18 cellular contexts compared by ENCODE assay signal in the genomic region with DNA sequence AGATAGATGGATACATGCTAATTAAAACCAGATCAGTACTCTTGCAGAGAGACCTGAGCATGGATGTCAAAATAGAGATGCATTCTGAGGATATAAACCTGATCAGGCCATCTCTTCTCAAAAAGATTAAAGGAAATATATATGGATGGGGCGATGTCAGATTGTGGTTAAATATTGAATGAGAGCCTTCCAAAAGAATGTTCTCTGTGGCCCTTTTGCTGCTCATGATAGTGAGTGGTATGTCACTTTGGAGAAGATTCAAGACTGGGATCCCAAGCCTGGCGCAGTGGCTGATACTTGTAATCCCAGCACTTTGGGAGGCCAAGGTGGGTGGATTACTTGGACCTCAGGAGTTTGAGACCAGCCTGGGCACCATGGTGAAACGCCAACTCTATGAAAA. TPM values are rescaled to one million over a fixed set of nuclear protein-coding genes. Genes with fewer than 3 reads are reported as not detected.
A peak's percentile ranks its signal among the peaks of the same experiment; 100 is the strongest.
DNase-seq lines count a peak whose midpoint lies in the region; ATAC-seq and TF ChIP-seq lines count a peak whose summit lies in the region.
"Had no signal": no experiment of that assay in that cellular context is flagged by ENCODE, and none has a peak within 500 bp of the region (broad histone marks: within the 10 kb centered on the region; RNA-seq: fewer than 3 reads in every experiment).

No MANE protein-coding gene starts in this region.

- no peak for TF ChIP-seq CTCF in SK-N-SH (IDR thresholded peaks at IDR 0.05)
- no peak for TF ChIP-seq CTCF in BE2C (IDR thresholded peaks at IDR 0.05; ENCODE audit: low read depth, low read length)

- no peaks in the 10 kb centered on the region for H3K9me2 ChIP-seq in SK-N-SH

- no peak overlapping the region for H3K4me3 ChIP-seq in SK-N-SH (ENCODE audit: low read depth in 2 of 2, low read length in 1 of 2)
- H3K4me3 ChIP-seq in BE2C (ENCODE audit: low read depth, low read length) = no peak overlapping the region
- H3K4me3 ChIP-seq: BLaER1 had no signal

- no peak overlapping the region for H3K4me2 ChIP-seq in SK-N-SH
- H3K4me2 ChIP-seq: BLaER1 had no signal

- WGBS in SK-N-SH (ENCODE audit: low lambda C conversion rate) = 92% methylated on average over 3 of the region's 3 CpGs

- no peak overlapping the region for H3K9ac ChIP-seq in SK-N-SH
- H3K9ac ChIP-seq: BLaER1 had no signal

- no peak for TF ChIP-seq EP300 in SK-N-SH (IDR thresholded peaks at IDR 0.05; ENCODE audit: borderline replicate concordance in 1 of 2, low read depth in 1 of 2, low read length in 1 of 2)

- no peak for ATAC-seq in effector memory CD8-positive, alpha-beta T cell (replicated peaks)
- ATAC-seq in HG03159 (IDR thresholded peaks at IDR 0.05; ENCODE audit: unreplicated experiment) (no peak), GM18517 (IDR thresholded peaks at IDR 0.05; ENCODE audit: unreplicated experiment) (no peak)
- ATAC-seq: HepG2, Right ventricle myocardium inferior had no signal

- CTCF ChIA-PET in SK-N-SH (lab: Yijun Ruan, JAX) = interaction anchor here (1.0 kb wide), 1 partner anchor 22 kb away, joined by 3 read pairs; no protein-coding TSS in a partner anchor

- no peak overlapping the region for H2AFZ ChIP-seq in SK-N-SH (ENCODE audit: low read depth)

- H3K36me3 ChIP-seq in SK-N-SH (replicated peaks in 1 of 2; ENCODE audit: control insufficient read depth in 1 of 2, insufficient read depth in 2 of 2, low read length in 1 of 2) (peaks cover 6 to 41% of the 10 kb centered on the region in 2 experiments), BE2C (peaks cover 23% of the 10 kb centered on the region)

- H3K4me3 Mint-ChIP-seq in effector memory CD8-positive, alpha-beta T cell = no peak overlapping the region
- H3K4me3 Mint-ChIP-seq: CD4-positive, alpha-beta memory T cell had no signal

- POLR2A ChIA-PET in SK-N-SH (lab: Yijun Ruan, JAX) = no interaction called here

- peaks cover 34% of the 10 kb centered on the region for H3F3A ChIP-seq in SK-N-SH (replicated peaks; ENCODE audit: insufficient read depth)

- peaks cover 25% of the 10 kb centered on the region; the same call in 1 of the 2 replicates for H4K20me1 ChIP-seq in SK-N-SH (ENCODE audit: insufficient read depth)

- H3K27me3 ChIP-seq in SK-N-SH (ENCODE audit: insufficient read depth) = no peaks in the 10 kb centered on the region
- H3K27me3 ChIP-seq in BE2C = no peaks in the 10 kb centered on the region
- H3K27me3 ChIP-seq: BLaER1 had no signal

- H3K79me2 ChIP-seq in SK-N-SH (ENCODE audit: insufficient read depth) = peaks cover 34% of the 10 kb centered on the region

- H3K27ac ChIP-seq in SK-N-SH (ENCODE audit: low read depth in 2 of 2, low read length in 1 of 2) = no peak overlapping the region
- H3K27ac ChIP-seq: BLaER1 had no signal

- DNase-seq in EL = peak; percentile 38
- no peak for DNase-seq in SK-N-SH
- DNase-seq in effector memory CD8-positive, alpha-beta T cell = no peak
- peak; percentile 23 for DNase-seq in myocyte (ENCODE audit: low read depth)
- DNase-seq in NCI-H2171 (lab: John Stamatoyannopoulos, UW) = no peak
- no peak for DNase-seq in BE2C
- DNase-seq: CD4-positive, alpha-beta memory T cell; KG1; NCI-H1417; NCI-H187; NCI-H446 treated with DMSO at 0.1 percent for 48 hours; NCI-H748 treated with DMSO at 0.1 percent for 48 hours; NK-92 treated with Interleukin-12 subunit alpha and Interleukin-12 subunit beta, amount 100 ng/mL, for 24 hours had no signal

- H3K9me3 Mint-ChIP-seq in effector memory CD8-positive, alpha-beta T cell = no peaks in the 10 kb centered on the region
- H3K9me3 Mint-ChIP-seq: CD4-positive, alpha-beta memory T cell had no signal

- no peaks in the 10 kb centered on the region for H3K27me3 Mint-ChIP-seq in effector memory CD8-positive, alpha-beta T cell
- H3K27me3 Mint-ChIP-seq: CD4-positive, alpha-beta memory T cell had no signal

- H3K27ac Mint-ChIP-seq in effector memory CD8-positive, alpha-beta T cell = peak overlapping the region; percentile 52 to 65

- TF ChIP-seq RAD21 in SK-N-SH (IDR thresholded peaks at IDR 0.05; ENCODE audit: low read length) = no peak

- H3K9me3 ChIP-seq in SK-N-SH (no peaks in the 10 kb centered on the region), BE2C (no peaks in the 10 kb centered on the region)
- H3K9me3 ChIP-seq: BLaER1 had no signal

- peaks cover 67% of the 10 kb centered on the region for H3K36me3 Mint-ChIP-seq in effector memory CD8-positive, alpha-beta T cell (ENCODE audit: insufficient read depth)

- H3K4me1 ChIP-seq in SK-N-SH (ENCODE audit: control insufficient read depth in 1 of 2, insufficient read depth in 2 of 2, low read depth in 1 of 2, low read length in 1 of 2) (no peaks in the 10 kb centered on the region; a peak in 1 of 4 replicates), BE2C (peaks cover 4% of the 10 kb centered on the region; the same call in 1 of the 2 replicates)
- H3K4me1 ChIP-seq: BLaER1 had no signal

- H3K4me1 Mint-ChIP-seq in effector memory CD8-positive, alpha-beta T cell (ENCODE audit: low read depth in 2 of 2) = peaks cover 25 to 46% of the 10 kb centered on the region in 2 donors

TF ChIP-seq in SK-N-SH, 30 proteins besides CTCF, POLR2A, EP300 and RAD21:
- TF ChIP-seq TCF12 (IDR thresholded peaks at IDR 0.05) (peak; percentile 87), JUND (IDR thresholded peaks at IDR 0.05) (peak; percentile 37; the same call in 1 of the 2 replicates), NFIC (IDR thresholded peaks at IDR 0.05; ENCODE audit: borderline replicate concordance) (peak; percentile 67), TEAD4 (IDR thresholded peaks at IDR 0.05; ENCODE audit: borderline replicate concordance, insufficient read depth) (peak; percentile 60; the same call in 1 of the 2 replicates), FOXM1 (IDR thresholded peaks at IDR 0.05; ENCODE audit: low read depth) (no peak)
- TF ChIP-seq, protein P1, sequence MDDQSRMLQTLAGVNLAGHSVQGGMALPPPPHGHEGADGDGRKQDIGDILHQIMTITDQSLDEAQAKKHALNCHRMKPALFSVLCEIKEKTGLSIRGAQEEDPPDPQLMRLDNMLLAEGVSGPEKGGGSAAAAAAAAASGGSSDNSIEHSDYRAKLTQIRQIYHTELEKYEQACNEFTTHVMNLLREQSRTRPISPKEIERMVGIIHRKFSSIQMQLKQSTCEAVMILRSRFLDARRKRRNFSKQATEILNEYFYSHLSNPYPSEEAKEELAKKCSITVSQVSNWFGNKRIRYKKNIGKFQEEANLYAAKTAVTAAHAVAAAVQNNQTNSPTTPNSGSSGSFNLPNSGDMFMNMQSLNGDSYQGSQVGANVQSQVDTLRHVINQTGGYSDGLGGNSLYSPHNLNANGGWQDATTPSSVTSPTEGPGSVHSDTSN (IDR thresholded peaks at IDR 0.05) = peak; percentile 88
- TF ChIP-seq, protein P2, sequence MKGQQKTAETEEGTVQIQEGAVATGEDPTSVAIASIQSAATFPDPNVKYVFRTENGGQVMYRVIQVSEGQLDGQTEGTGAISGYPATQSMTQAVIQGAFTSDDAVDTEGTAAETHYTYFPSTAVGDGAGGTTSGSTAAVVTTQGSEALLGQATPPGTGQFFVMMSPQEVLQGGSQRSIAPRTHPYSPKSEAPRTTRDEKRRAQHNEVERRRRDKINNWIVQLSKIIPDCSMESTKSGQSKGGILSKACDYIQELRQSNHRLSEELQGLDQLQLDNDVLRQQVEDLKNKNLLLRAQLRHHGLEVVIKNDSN (IDR thresholded peaks at IDR 0.05; ENCODE audit: borderline replicate concordance, low read depth) = no peak

RNA-seq across cellular contexts. Expression of gene ZNF131, which starts 20.5 kb away (rescaled TPM):
- 17.2 and 22.9 TPM in 2 replicates for polyA plus RNA-seq in SK-N-SH (2012; rRNA removed)
- 25.3 and 25.6 TPM in 2 replicates for polyA plus RNA-seq in SK-N-SH (2012; cell fraction: cytosol; rRNA removed)
- polyA plus RNA-seq in SK-N-SH (2012; cell fraction: nucleus; rRNA removed) = 20.2 and 35.9 TPM in 2 replicates
- 37.9 and 41.5 TPM in 2 replicates for total RNA-seq in myocyte
- polyA plus RNA-seq in myocyte (2012) = 16.1 TPM
- 49.6 TPM for polyA plus RNA-seq in BE2C (2012; ENCODE audit: insufficient read depth, insufficient read length, low read depth)

RNA-seq across cellular contexts. Expression of gene NIM1K, which starts 50.8 kb away (rescaled TPM):
- polyA plus RNA-seq in SK-N-SH (2012; rRNA removed) = 0.16 and 0.23 TPM in 2 replicates
- polyA plus RNA-seq in SK-N-SH (2012; cell fraction: cytosol; rRNA removed) = 0.14 and 0.15 TPM in 2 replicates
- 0.11 and 0.13 TPM in 2 replicates for polyA plus RNA-seq in SK-N-SH (2012; cell fraction: nucleus; rRNA removed)
- total RNA-seq in myocyte = 0.21 and 0.35 TPM in 2 replicates
- 0.74 TPM for polyA plus RNA-seq in myocyte (2012)
- 0.25 TPM for polyA plus RNA-seq in BE2C (2012; ENCODE audit: insufficient read depth, insufficient read length, low read depth)
- total RNA-seq: HepG2 had no signal

Comparison
In these comparisons a context has a peak if more than half of its experiments do, and no peak if none do; other contexts are left out.
1. DNase-seq: peak in EL (single experiment) and myocyte (single experiment); none in SK-N-SH (single experiment), effector memory CD8-positive, alpha-beta T cell (0 of 3), NCI-H2171 (single experiment) and BE2C (single experiment).